Comparison of ENCODE assay signal across 12 cellular contexts in the genomic region with DNA sequence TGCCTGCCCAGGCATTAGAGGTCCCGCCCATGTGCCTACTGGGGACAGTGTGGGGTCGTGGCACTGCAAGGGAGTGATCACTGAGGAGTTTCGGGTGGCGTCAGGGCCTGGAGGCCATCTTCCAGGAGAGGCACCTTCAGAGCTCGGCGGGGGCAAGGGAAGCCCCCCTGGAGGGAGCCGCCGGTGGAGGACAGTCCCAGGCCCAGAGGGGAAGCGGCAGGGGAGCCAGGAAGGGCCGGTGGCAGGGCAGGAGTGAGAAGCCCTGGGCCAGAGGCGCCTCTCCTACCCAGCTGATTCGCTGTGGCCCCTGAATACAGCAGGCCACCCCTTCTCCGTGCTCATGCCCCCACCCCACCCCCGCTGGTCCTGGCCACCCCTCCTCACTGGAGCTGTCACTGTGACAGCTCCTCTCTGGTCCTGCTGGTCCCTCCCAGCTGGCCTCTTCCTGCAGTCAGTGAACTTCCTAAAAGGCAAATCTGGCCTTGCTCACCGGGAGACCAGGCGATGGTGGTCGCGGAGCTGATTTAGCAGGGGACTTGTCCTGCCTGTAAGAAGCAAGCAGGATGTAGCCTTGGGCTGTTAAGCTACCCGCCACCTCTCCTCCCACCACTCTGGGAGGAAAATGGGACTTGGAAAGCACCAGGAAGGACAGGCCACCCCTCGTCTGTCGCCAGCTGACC. TPM values are rescaled to one million over a fixed set of nuclear protein-coding genes. Genes with fewer than 3 reads are reported as not detected.
DNase-seq lines count a peak whose midpoint lies in the region; ATAC-seq, FAIRE-seq and TF ChIP-seq lines count a peak whose summit lies in the region.
"Had no signal": no experiment of that assay in that cellular context is flagged by ENCODE, and none has a peak within 500 bp of the region (broad histone marks: within the 10 kb centered on the region; RNA-seq: fewer than 3 reads in every experiment).

No MANE protein-coding gene starts in this region.

- H3K9me3 ChIP-seq in HepG2 (ENCODE audit: low read length) (no peaks in the 10 kb centered on the region), right lobe of liver (no peaks in the 10 kb centered on the region), WERI-Rb-1 (ENCODE audit: severe bottlenecking) (no peaks in the 10 kb centered on the region), lower lobe of right lung (no peaks in the 10 kb centered on the region)
- H3K9me3 ChIP-seq: pancreas, thyroid gland had no signal

- ATAC-seq in HepG2 (no peak), right lobe of liver (no peak), lower lobe of right lung (no peak), GM21576 (IDR thresholded peaks at IDR 0.05; ENCODE audit: unreplicated experiment) (no peak)

- H3K4me3 ChIP-seq in HepG2 (replicated peaks in 1 of 3; ENCODE audit: insufficient read depth in 1 of 3, low read depth in 2 of 3, low read length in 3 of 3) = no peak overlapping the region
- no peak overlapping the region for H3K4me3 ChIP-seq in right lobe of liver
- H3K4me3 ChIP-seq in WERI-Rb-1 (ENCODE audit: low read depth, low read length) = peak overlapping the region; percentile 91
- H3K4me3 ChIP-seq in lower lobe of right lung = peak overlapping the region; percentile 62

- TF ChIP-seq RAD21 in HepG2 (CRISPR knock-in tag; IDR thresholded peaks at IDR 0.05) = no peak

- no peak for FAIRE-seq in HepG2 (lab: Jason Lieb, UNC)
- FAIRE-seq: keratinocyte, pancreas had no signal

- H3K36me3 ChIP-seq in HepG2 (replicated peaks in 1 of 2; ENCODE audit: control insufficient read depth in 1 of 2, insufficient read depth in 2 of 2, low read length in 2 of 2) (peaks cover 1 to 6% of the 10 kb centered on the region in 2 experiments; a peak in 3 of 5 replicates), right lobe of liver (peaks cover 0 to 20% (median 7%) of the 10 kb centered on the region in 4 donors), WERI-Rb-1 (peaks cover 28% of the 10 kb centered on the region), lower lobe of right lung (peaks cover 23% of the 10 kb centered on the region)

- H2AFZ ChIP-seq in HepG2 (ENCODE audit: low read length) = no peak overlapping the region

- peaks cover 10% of the 10 kb centered on the region; the same call in 1 of the 2 replicates for H4K20me1 ChIP-seq in HepG2 (ENCODE audit: insufficient read depth, low read length)

- in situ Hi-C loops in HepG2 (cut with HindIII; ENCODE audit: extremely low pct_ligation_motif_present, low pct_unique_long_range_greater_than_20kb) = no loop called here
- in situ Hi-C loops in GM13977 (cut with MboI; ENCODE audit: low pct_unique_long_range_greater_than_20kb, low sequenced_read_pairs, unreplicated experiment) = loop anchor here (10.0 kb wide), 1 partner anchor 53 kb away; the partner anchor contains the start of gene DENND6B

- H3K79me2 ChIP-seq in HepG2 (ENCODE audit: insufficient read depth, low read length) = no peaks in the 10 kb centered on the region

- H3K27me3 ChIP-seq in HepG2 (ENCODE audit: control insufficient read depth in 1 of 2, insufficient read depth in 2 of 2, low read length in 2 of 2) = peaks cover 10 to 32% of the 10 kb centered on the region in 2 experiments
- H3K27me3 ChIP-seq in right lobe of liver = no peaks in the 10 kb centered on the region
- H3K27me3 ChIP-seq in WERI-Rb-1 (ENCODE audit: insufficient read depth, low read depth, severe bottlenecking) = no peaks in the 10 kb centered on the region
- H3K27me3 ChIP-seq in lower lobe of right lung (ENCODE audit: low read depth) = no peaks in the 10 kb centered on the region
- H3K27me3 ChIP-seq: pancreas, thyroid gland had no signal

- no peak overlapping the region for H3K9ac ChIP-seq in HepG2 (ENCODE audit: insufficient read depth, low read depth, low read length)

- BruUV-seq in HepG2 (replicated peaks; lab: Mats Ljungman, UMichigan) = no TSS peak

- intact Hi-C loops in HepG2 (cut with micrococcal nuclease; ENCODE audit: unreplicated experiment) = no loop called here
- intact Hi-C loops in right lobe of liver (cut with DNase I) = loop anchor here in 1 of 2 donors (10.0 kb wide), 1 partner anchor 53 kb away; the partner anchor contains the start of gene DENND6B
- intact Hi-C loops in lower lobe of right lung (cut with DNase I) = loop anchor here (10.0 kb wide), 1 partner anchor 53 kb away; the partner anchor contains the start of gene DENND6B

- H3K27ac ChIP-seq in HepG2 (ENCODE audit: extremely low read length, insufficient read depth, low read length) (no peak overlapping the region), right lobe of liver (no peak overlapping the region), WERI-Rb-1 (peak overlapping the region; percentile 50), lower lobe of right lung (no peak overlapping the region)
- H3K27ac ChIP-seq: pancreas, thyroid gland had no signal

- CTCF ChIA-PET in HepG2 (lab: Yijun Ruan, JAX; ENCODE audit: low intra/inter-chr PET ratio, low total read pairs) = interaction anchor here (0.9 to 2.3 kb wide), 3 partner anchors 20 to 70 kb away, joined by 3 to 8 read pairs (median 3); partner anchors contain the start of gene PPP6R2

- TF ChIP-seq CTCF in HepG2 (CRISPR knock-in tag; IDR thresholded peaks at IDR 0.05) (no peak), right lobe of liver (IDR thresholded peaks at IDR 0.05) (no peak), WERI-Rb-1 (IDR thresholded peaks at IDR 0.05; ENCODE audit: low read depth, low read length) (no peak), lower lobe of right lung (IDR thresholded peaks at IDR 0.05) (no peak), GM13977 (IDR thresholded peaks at IDR 0.05; ENCODE audit: extremely low read depth, insufficient read depth, missing control alignments) (no peak)

- peaks cover 39% of the 10 kb centered on the region for H3K4me1 ChIP-seq in HepG2 (ENCODE audit: insufficient read depth, low read length)
- H3K4me1 ChIP-seq in right lobe of liver = peaks cover 6 to 54% (median 23%) of the 10 kb centered on the region in 4 donors
- peaks cover 50% of the 10 kb centered on the region for H3K4me1 ChIP-seq in lower lobe of right lung

- no peak overlapping the region; the same call in 1 of the 2 replicates for H3K4me2 ChIP-seq in HepG2 (ENCODE audit: low read depth, low read length)

- POLR2A ChIA-PET in HepG2 (lab: Yijun Ruan, JAX) = interaction anchor here (1.2 to 1.6 kb wide), 2 partner anchors 9 to 22 kb away, joined by 3 to 7 read pairs; no protein-coding TSS in a partner anchor

- WGBS in HepG2 (ENCODE audit: low lambda C conversion rate) = 73% methylated on average over 9 of the region's 21 CpGs
- no CpG with 5 or more reads among the region's 21 CpGs for WGBS in right lobe of liver (ENCODE audit: insufficient coverage, low coverage, low lambda C conversion rate, missing lambda C conversion rate)

- TF ChIP-seq EP300 in HepG2 (IDR thresholded peaks at IDR 0.05; ENCODE audit: low read depth in 2 of 2, low read length in 2 of 2) (no peak), HepG2 (CRISPR knock-in tag; IDR thresholded peaks at IDR 0.05; ENCODE audit: borderline replicate concordance) (no peak)

- no peak for TF ChIP-seq POLR2A in HepG2 (IDR thresholded peaks at IDR 0.05; ENCODE audit: insufficient read depth in 1 of 2, low read depth in 2 of 2, low read length in 2 of 2)
- no peak for TF ChIP-seq POLR2A in right lobe of liver (IDR thresholded peaks at IDR 0.05)

- DNase-seq in HepG2 (ENCODE audit: low spot score) (no peak), right lobe of liver (no peak), WERI-Rb-1 (peak; percentile 35), lower lobe of right lung (no peak), NK-92 (lab: John Stamatoyannopoulos, UW; ENCODE audit: unreplicated experiment) (no peak), GM13977 (ENCODE audit: low spot score) (no peak), anterior cingulate cortex (lab: John Stamatoyannopoulos, UW) (no peak)

RNA-seq across cellular contexts. Expression of gene MAPK11, which starts 2.1 kb away (rescaled TPM):
- total RNA-seq in HepG2 (2016; rRNA removed; fragmentation: Illumina TruSeq; extraction: Trizol) (0.15 TPM in 1 of 2 replicates, not detected in the other), right lobe of liver (1 to 10 TPM; 1.7 to 6.4 (median 2.5) TPM), lower lobe of right lung (13.1 TPM)
- not detected in 2 replicates for total RNA-seq in HepG2 (2016; cell fraction: cytosol; rRNA removed; fragmentation: Illumina TruSeq; extraction: Trizol; ENCODE audit: low read depth)
- 0.12 and 0.15 TPM in 2 replicates for total RNA-seq in HepG2 (2016; cell fraction: insoluble cytoplasmic fraction; rRNA removed; fragmentation: Illumina TruSeq; extraction: Trizol)
- total RNA-seq in HepG2 (2016; cell fraction: membrane; rRNA removed; fragmentation: Illumina TruSeq; extraction: Trizol) = 0.10 and 0.19 TPM in 2 replicates
- 0.28 TPM in 1 of 2 replicates, not detected in the other for total RNA-seq in HepG2 (2016; cell fraction: nucleus; rRNA removed; fragmentation: Illumina TruSeq; extraction: Trizol)
- 0.17 and 0.46 TPM in 2 replicates for polyA plus RNA-seq in HepG2 (2011; rRNA removed)
- 0.13 and 0.19 TPM in 2 replicates for polyA plus RNA-seq in HepG2 (2011; cell fraction: cytosol; rRNA removed)
- 1.9 TPM in 2 replicates for polyA plus RNA-seq in HepG2 (2011; cell fraction: nucleus; rRNA removed)
- polyA plus RNA-seq in HepG2 (2012) = 0.21 TPM in 1 of 2 replicates, not detected in the other
- polyA plus RNA-seq in HepG2 (2016; cell fraction: cytosol; fragmentation: Illumina TruSeq; extraction: Trizol; ENCODE audit: low read depth) = 0.05 and 0.07 TPM in 2 replicates
- polyA plus RNA-seq in HepG2 (2016; cell fraction: insoluble cytoplasmic fraction; fragmentation: Illumina TruSeq; extraction: Trizol; ENCODE audit: low read depth) = 0.19 and 0.24 TPM in 2 replicates
- polyA plus RNA-seq in HepG2 (2016; cell fraction: membrane; fragmentation: Illumina TruSeq; extraction: Trizol; ENCODE audit: low read depth) = 0.13 TPM in 1 of 2 replicates, not detected in the other
- polyA plus RNA-seq in HepG2 (2016; cell fraction: nucleus; fragmentation: Illumina TruSeq; extraction: Trizol; ENCODE audit: insufficient read depth, low read depth) = 0.25 and 0.37 TPM in 2 replicates
- 0.58 and 0.94 TPM in 2 replicates for polyA minus RNA-seq in HepG2 (2011; rRNA and poly(A)+ RNA removed; ENCODE audit: low replicate concordance)
- not detected in 2 replicates for polyA minus RNA-seq in HepG2 (2011; cell fraction: cytosol; rRNA and poly(A)+ RNA removed)
- 0.13 TPM in 1 of 2 replicates, not detected in the other for polyA minus RNA-seq in HepG2 (2011; cell fraction: nucleus; rRNA and poly(A)+ RNA removed)
- polyA plus RNA-seq: CD14-positive monocyte had no signal

RNA-seq across cellular contexts. Expression of gene MAPK12, which starts 10.8 kb away (rescaled TPM):
- total RNA-seq in HepG2 (2016; rRNA removed; fragmentation: Illumina TruSeq; extraction: Trizol) (15.0 and 23.3 TPM in 2 replicates), right lobe of liver (1 to 10 TPM; 2.1 to 7.6 (median 3.6) TPM), lower lobe of right lung (11.9 TPM)
- total RNA-seq in HepG2 (2016; cell fraction: cytosol; rRNA removed; fragmentation: Illumina TruSeq; extraction: Trizol; ENCODE audit: low read depth) = 25.0 and 26.8 TPM in 2 replicates
- 15.4 and 25.6 TPM in 2 replicates for total RNA-seq in HepG2 (2016; cell fraction: insoluble cytoplasmic fraction; rRNA removed; fragmentation: Illumina TruSeq; extraction: Trizol)
- total RNA-seq in HepG2 (2016; cell fraction: membrane; rRNA removed; fragmentation: Illumina TruSeq; extraction: Trizol) = 43.0 and 45.2 TPM in 2 replicates
- 20.3 and 23.6 TPM in 2 replicates for total RNA-seq in HepG2 (2016; cell fraction: nucleus; rRNA removed; fragmentation: Illumina TruSeq; extraction: Trizol)
- polyA plus RNA-seq in HepG2 (2011; rRNA removed) = 22.2 and 22.8 TPM in 2 replicates
- 12.9 and 20.7 TPM in 2 replicates for polyA plus RNA-seq in HepG2 (2011; cell fraction: cytosol; rRNA removed)
- 115 and 151 TPM in 2 replicates for polyA plus RNA-seq in HepG2 (2011; cell fraction: nucleus; rRNA removed)
- polyA plus RNA-seq in HepG2 (2012) = 6.9 and 10.9 TPM in 2 replicates
- 27.8 and 28.1 TPM in 2 replicates for polyA plus RNA-seq in HepG2 (2016; cell fraction: cytosol; fragmentation: Illumina TruSeq; extraction: Trizol; ENCODE audit: low read depth)
- 14.6 and 16.4 TPM in 2 replicates for polyA plus RNA-seq in HepG2 (2016; cell fraction: insoluble cytoplasmic fraction; fragmentation: Illumina TruSeq; extraction: Trizol; ENCODE audit: low read depth)
- polyA plus RNA-seq in HepG2 (2016; cell fraction: membrane; fragmentation: Illumina TruSeq; extraction: Trizol; ENCODE audit: low read depth) = 37.0 and 38.8 TPM in 2 replicates
- 56.9 and 60.1 TPM in 2 replicates for polyA plus RNA-seq in HepG2 (2016; cell fraction: nucleus; fragmentation: Illumina TruSeq; extraction: Trizol; ENCODE audit: insufficient read depth, low read depth)
- 16.5 and 18.7 TPM in 2 replicates for polyA minus RNA-seq in HepG2 (2011; rRNA and poly(A)+ RNA removed; ENCODE audit: low replicate concordance)
- 5.1 and 9.2 TPM in 2 replicates for polyA minus RNA-seq in HepG2 (2011; cell fraction: cytosol; rRNA and poly(A)+ RNA removed)
- 25.6 and 25.8 TPM in 2 replicates for polyA minus RNA-seq in HepG2 (2011; cell fraction: nucleus; rRNA and poly(A)+ RNA removed)

RNA-seq across cellular contexts. Expression of gene HDAC10, which starts 21.2 kb away (rescaled TPM):
- total RNA-seq in HepG2 (2016; rRNA removed; fragmentation: Illumina TruSeq; extraction: Trizol) (4.0 and 13.9 TPM in 2 replicates), right lobe of liver (10 to 100 TPM; 19.6 to 30.5 (median 23.0) TPM), lower lobe of right lung (47.9 TPM)
- 7.1 and 8.7 TPM in 2 replicates for total RNA-seq in HepG2 (2016; cell fraction: cytosol; rRNA removed; fragmentation: Illumina TruSeq; extraction: Trizol; ENCODE audit: low read depth)
- total RNA-seq in HepG2 (2016; cell fraction: insoluble cytoplasmic fraction; rRNA removed; fragmentation: Illumina TruSeq; extraction: Trizol) = 4.1 and 13.9 TPM in 2 replicates
- 4.4 and 4.6 TPM in 2 replicates for total RNA-seq in HepG2 (2016; cell fraction: membrane; rRNA removed; fragmentation: Illumina TruSeq; extraction: Trizol)
- 23.1 and 23.7 TPM in 2 replicates for total RNA-seq in HepG2 (2016; cell fraction: nucleus; rRNA removed; fragmentation: Illumina TruSeq; extraction: Trizol)
- polyA plus RNA-seq in HepG2 (2011; rRNA removed) = 14.9 and 19.7 TPM in 2 replicates
- 1.8 and 3.9 TPM in 2 replicates for polyA plus RNA-seq in HepG2 (2011; cell fraction: cytosol; rRNA removed)
- polyA plus RNA-seq in HepG2 (2011; cell fraction: nucleus; rRNA removed) = 257 and 366 TPM in 2 replicates
- polyA plus RNA-seq in HepG2 (2012) = 15.0 and 23.8 TPM in 2 replicates
- polyA plus RNA-seq in HepG2 (2016; cell fraction: cytosol; fragmentation: Illumina TruSeq; extraction: Trizol; ENCODE audit: low read depth) = 0.86 TPM in 2 replicates
- 3.2 and 5.7 TPM in 2 replicates for polyA plus RNA-seq in HepG2 (2016; cell fraction: insoluble cytoplasmic fraction; fragmentation: Illumina TruSeq; extraction: Trizol; ENCODE audit: low read depth)
- 2.1 TPM in 2 replicates for polyA plus RNA-seq in HepG2 (2016; cell fraction: membrane; fragmentation: Illumina TruSeq; extraction: Trizol; ENCODE audit: low read depth)
- 72.4 and 82.8 TPM in 2 replicates for polyA plus RNA-seq in HepG2 (2016; cell fraction: nucleus; fragmentation: Illumina TruSeq; extraction: Trizol; ENCODE audit: insufficient read depth, low read depth)
- polyA minus RNA-seq in HepG2 (2011; rRNA and poly(A)+ RNA removed; ENCODE audit: low replicate concordance) = 7.7 and 20.9 TPM in 2 replicates
- polyA minus RNA-seq in HepG2 (2011; cell fraction: cytosol; rRNA and poly(A)+ RNA removed) = 3.9 and 4.2 TPM in 2 replicates
- 34.9 and 37.9 TPM in 2 replicates for polyA minus RNA-seq in HepG2 (2011; cell fraction: nucleus; rRNA and poly(A)+ RNA removed)

RNA-seq across cellular contexts. Expression of gene TUBGCP6, which starts 27.4 kb away (rescaled TPM):
- total RNA-seq in HepG2 (2016; rRNA removed; fragmentation: Illumina TruSeq; extraction: Trizol) (5.8 and 15.7 TPM in 2 replicates), right lobe of liver (10 to 100 TPM; 10.4 to 22.6 (median 14.6) TPM), lower lobe of right lung (48.5 TPM)
- 3.8 and 4.4 TPM in 2 replicates for total RNA-seq in HepG2 (2016; cell fraction: cytosol; rRNA removed; fragmentation: Illumina TruSeq; extraction: Trizol; ENCODE audit: low read depth)
- total RNA-seq in HepG2 (2016; cell fraction: insoluble cytoplasmic fraction; rRNA removed; fragmentation: Illumina TruSeq; extraction: Trizol) = 4.6 and 17.4 TPM in 2 replicates
- total RNA-seq in HepG2 (2016; cell fraction: membrane; rRNA removed; fragmentation: Illumina TruSeq; extraction: Trizol) = 4.6 and 5.1 TPM in 2 replicates
- total RNA-seq in HepG2 (2016; cell fraction: nucleus; rRNA removed; fragmentation: Illumina TruSeq; extraction: Trizol) = 23.1 and 29.5 TPM in 2 replicates
- polyA plus RNA-seq in HepG2 (2011; rRNA removed) = 14.6 and 23.7 TPM in 2 replicates
- 2.6 and 4.8 TPM in 2 replicates for polyA plus RNA-seq in HepG2 (2011; cell fraction: cytosol; rRNA removed)
- polyA plus RNA-seq in HepG2 (2011; cell fraction: nucleus; rRNA removed) = 276 and 340 TPM in 2 replicates
- polyA plus RNA-seq in HepG2 (2012) = 13.4 and 15.8 TPM in 2 replicates
- 0.95 and 1.2 TPM in 2 replicates for polyA plus RNA-seq in HepG2 (2016; cell fraction: cytosol; fragmentation: Illumina TruSeq; extraction: Trizol; ENCODE audit: low read depth)
- polyA plus RNA-seq in HepG2 (2016; cell fraction: insoluble cytoplasmic fraction; fragmentation: Illumina TruSeq; extraction: Trizol; ENCODE audit: low read depth) = 3.6 and 4.4 TPM in 2 replicates
- polyA plus RNA-seq in HepG2 (2016; cell fraction: membrane; fragmentation: Illumina TruSeq; extraction: Trizol; ENCODE audit: low read depth) = 0.86 and 2.1 TPM in 2 replicates
- polyA plus RNA-seq in HepG2 (2016; cell fraction: nucleus; fragmentation: Illumina TruSeq; extraction: Trizol; ENCODE audit: insufficient read depth, low read depth) = 62.8 and 72.9 TPM in 2 replicates
- 11.6 and 16.8 TPM in 2 replicates for polyA minus RNA-seq in HepG2 (2011; rRNA and poly(A)+ RNA removed; ENCODE audit: low replicate concordance)
- polyA minus RNA-seq in HepG2 (2011; cell fraction: cytosol; rRNA and poly(A)+ RNA removed) = 2.7 and 4.0 TPM in 2 replicates
- 32.9 and 40.9 TPM in 2 replicates for polyA minus RNA-seq in HepG2 (2011; cell fraction: nucleus; rRNA and poly(A)+ RNA removed)

RNA-seq across cellular contexts. Expression of gene PLXNB2, which starts 35.2 kb away (rescaled TPM):
- total RNA-seq in HepG2 (2016; rRNA removed; fragmentation: Illumina TruSeq; extraction: Trizol) = 19.3 and 32.6 TPM in 2 replicates
- 4.6 and 4.9 TPM in 2 replicates for total RNA-seq in HepG2 (2016; cell fraction: cytosol; rRNA removed; fragmentation: Illumina TruSeq; extraction: Trizol; ENCODE audit: low read depth)
- total RNA-seq in HepG2 (2016; cell fraction: insoluble cytoplasmic fraction; rRNA removed; fragmentation: Illumina TruSeq; extraction: Trizol) = 16.8 and 32.7 TPM in 2 replicates
- total RNA-seq in HepG2 (2016; cell fraction: membrane; rRNA removed; fragmentation: Illumina TruSeq; extraction: Trizol) = 13.7 and 15.6 TPM in 2 replicates
- total RNA-seq in HepG2 (2016; cell fraction: nucleus; rRNA removed; fragmentation: Illumina TruSeq; extraction: Trizol) = 43.2 and 57.8 TPM in 2 replicates
- 68.9 and 79.4 TPM in 2 replicates for polyA plus RNA-seq in HepG2 (2011; rRNA removed)
- polyA plus RNA-seq in HepG2 (2011; cell fraction: cytosol; rRNA removed) = 46.5 and 75.4 TPM in 2 replicates
- 265 and 413 TPM in 2 replicates for polyA plus RNA-seq in HepG2 (2011; cell fraction: nucleus; rRNA removed)
- polyA plus RNA-seq in HepG2 (2012) = 53.9 and 72.9 TPM in 2 replicates
- polyA plus RNA-seq in HepG2 (2016; cell fraction: cytosol; fragmentation: Illumina TruSeq; extraction: Trizol; ENCODE audit: low read depth) = 5.5 and 6.2 TPM in 2 replicates
- polyA plus RNA-seq in HepG2 (2016; cell fraction: insoluble cytoplasmic fraction; fragmentation: Illumina TruSeq; extraction: Trizol; ENCODE audit: low read depth) = 16.2 and 23.0 TPM in 2 replicates
- polyA plus RNA-seq in HepG2 (2016; cell fraction: membrane; fragmentation: Illumina TruSeq; extraction: Trizol; ENCODE audit: low read depth) = 10.1 and 11.9 TPM in 2 replicates
- 148 and 155 TPM in 2 replicates for polyA plus RNA-seq in HepG2 (2016; cell fraction: nucleus; fragmentation: Illumina TruSeq; extraction: Trizol; ENCODE audit: insufficient read depth, low read depth)
- 61.5 and 149 TPM in 2 replicates for polyA minus RNA-seq in HepG2 (2011; rRNA and poly(A)+ RNA removed; ENCODE audit: low replicate concordance)
- polyA minus RNA-seq in HepG2 (2011; cell fraction: cytosol; rRNA and poly(A)+ RNA removed) = 76.6 and 89.8 TPM in 2 replicates
- 57.9 and 61.3 TPM in 2 replicates for polyA minus RNA-seq in HepG2 (2011; cell fraction: nucleus; rRNA and poly(A)+ RNA removed)
- 100 to 1,000 TPM; 154 to 181 (median 161) TPM for total RNA-seq in right lobe of liver
- total RNA-seq in lower lobe of right lung = 256 TPM

Comparison
In these comparisons a context has a peak if more than half of its experiments do, and no peak if none do; other contexts are left out.
1. H3K4me3 ChIP-seq: peak in WERI-Rb-1 (single experiment) and lower lobe of right lung (single experiment); none in HepG2 (0 of 3) and right lobe of liver (0 of 3).